In genomic region chr4:137267024-137267423, GRCh38 we compare ENCODE assay signal across 15 cellular contexts.
DNase-seq lines count a peak whose midpoint lies in the region; ATAC-seq, FAIRE-seq and TF ChIP-seq lines count a peak whose summit lies in the region.
"Had no signal": no experiment of that assay in that cellular context is flagged by ENCODE, and none has a peak within 500 bp of the region (broad histone marks: within the 10 kb centered on the region; RNA-seq: fewer than 3 reads in every experiment).

No MANE protein-coding gene starts in this region.

- no peak overlapping the region for H3K4me3 ChIP-seq in brain microvascular endothelial cell (ENCODE audit: low read depth, low read length)

- ATAC-seq in GM18498 (IDR thresholded peaks at IDR 0.05; ENCODE audit: unreplicated experiment) (no peak), HG02759 (IDR thresholded peaks at IDR 0.05; ENCODE audit: unreplicated experiment) (no peak)

- in situ Hi-C loops in brain microvascular endothelial cell (cut with HindIII; ENCODE audit: low pct_ligation_motif_present, low sequenced_read_pairs): no loop called here

- no peaks in the 10 kb centered on the region for H3K36me3 ChIP-seq in brain microvascular endothelial cell (replicated peaks)

- peak; percentile 7 for DNase-seq in AG08396 (ENCODE audit: low spot score)
- DNase-seq in HS-27A (ENCODE audit: low read depth): peak; percentile 78
- DNase-seq in brain microvascular endothelial cell: peak; percentile 67
- peak; percentile 54 for DNase-seq in iris pigment epithelial cell (ENCODE audit: low read depth)
- no peak for DNase-seq in middle frontal gyrus (ENCODE audit: extremely low spot score, low spot score)
- no peak for DNase-seq in frontal cortex (ENCODE audit: low spot score in 2 of 2)
- DNase-seq: activated CD4-positive, alpha-beta T cell treated with anti-CD3 and anti-CD28 coated beads for 4 hours; activated naive CD8-positive, alpha-beta T cell treated with anti-CD3 and anti-CD28 coated beads for 36 hours; DMS 273 treated with DMSO at 0.1 percent for 48 hours; NCI-H2029; NCI-H82; Right ventricle myocardium superior had no signal

- no peak overlapping the region for H3K27ac ChIP-seq in brain microvascular endothelial cell

- FAIRE-seq in frontal cortex (lab: Jason Lieb, UNC): no peak
- FAIRE-seq: islet of Langerhans had no signal

- no peak for TF ChIP-seq CTCF in brain microvascular endothelial cell (IDR thresholded peaks at IDR 0.05; ENCODE audit: low read depth, low read length, missing control alignments)

- H3K27me3 ChIP-seq in brain microvascular endothelial cell (replicated peaks): no peaks in the 10 kb centered on the region

Comparison
In these comparisons a context has a peak if more than half of its experiments do, and no peak if none do; other contexts are left out.
1. DNase-seq: peak in AG08396 (single experiment), HS-27A (single experiment), brain microvascular endothelial cell (single experiment) and iris pigment epithelial cell (single experiment); none in middle frontal gyrus (single experiment) and frontal cortex (0 of 2).